In genomic region chr11:60451185-60451584, GRCh38 we compare ENCODE assay signal across 6 cellular contexts. TPM values are rescaled to one million over a fixed set of nuclear protein-coding genes. Genes with fewer than 3 reads are reported as not detected.
"Had no signal": no experiment of that assay in that cellular context is flagged by ENCODE, and none has a peak within 500 bp of the region (broad histone marks: within the 10 kb centered on the region; RNA-seq: fewer than 3 reads in every experiment).

No MANE protein-coding gene starts in this region.

RNA-seq across cellular contexts. Expression of gene MS4A1, which starts 4.5 kb away (rescaled TPM):
- total RNA-seq: HepG2, HT-29, HT1080, IMR-90 had no signal
- polyA plus RNA-seq: IMR-90 had no signal

RNA-seq across cellular contexts. Expression of gene MS4A5, which starts 21.8 kb away (rescaled TPM):
- total RNA-seq: HepG2, HT-29, HT1080, IMR-90, K562 had no signal
- polyA plus RNA-seq: HepG2, IgD-negative memory B cell, IMR-90, K562 had no signal

RNA-seq across cellular contexts. Expression of gene MS4A12, which starts 41.4 kb away (rescaled TPM):
- total RNA-seq: HepG2, HT-29, HT1080, IMR-90, K562 had no signal
- polyA plus RNA-seq: HepG2, IgD-negative memory B cell, IMR-90, K562 had no signal

RNA-seq across cellular contexts. Expression of gene MS4A14, which starts 54.9 kb away (rescaled TPM):
- total RNA-seq: HepG2, HT-29, HT1080, IMR-90, K562 had no signal
- polyA plus RNA-seq: HepG2, IMR-90, K562 had no signal
